ENCODE assay signal across 1 cellular context in genomic region chr1:246930830-246931548, GRCh38.
TF ChIP-seq lines count a peak whose summit lies in the region.

No MANE protein-coding gene starts in this region.

TF ChIP-seq in HepG2, 621 proteins besides CTCF, POLR2A, EP300 and RAD21 (continued from another document and continues in another):
- TF ChIP-seq STAT6 (CRISPR knock-in tag; IDR thresholded peaks at IDR 0.05; ENCODE audit: borderline replicate concordance) (no peak), TBX2 (CRISPR knock-in tag; IDR thresholded peaks at IDR 0.05; ENCODE audit: borderline replicate concordance) (no peak), RXRB (CRISPR knock-in tag; IDR thresholded peaks at IDR 0.05; ENCODE audit: borderline replicate concordance) (no peak), JDP2 (CRISPR knock-in tag; IDR thresholded peaks at IDR 0.05; ENCODE audit: borderline replicate concordance) (no peak), EZH2 (conservative IDR thresholded peaks at IDR 0.05; ENCODE audit: low read depth, low read length) (no peak), NFRKB (IDR thresholded peaks at IDR 0.05) (no peak), HOXA7 (CRISPR knock-in tag; IDR thresholded peaks at IDR 0.05) (no peak), RNF2 (conservative IDR thresholded peaks at IDR 0.05; ENCODE audit: low read depth) (peak; percentile 46; the same call in 1 of the 2 replicates), PBX2 (CRISPR knock-in tag; IDR thresholded peaks at IDR 0.05) (no peak), ZC3H13 (CRISPR knock-in tag; IDR thresholded peaks at IDR 0.05) (0 out of 2 replicates have a peak, but pooled peaks have one; percentile 1), MZF1 (CRISPR knock-in tag; IDR thresholded peaks at IDR 0.05; ENCODE audit: borderline replicate concordance) (no peak), EEA1 (CRISPR knock-in tag; IDR thresholded peaks at IDR 0.05; ENCODE audit: borderline replicate concordance) (no peak), ZKSCAN8 (CRISPR knock-in tag; IDR thresholded peaks at IDR 0.05; ENCODE audit: borderline replicate concordance) (no peak), CEBPZ (IDR thresholded peaks at IDR 0.05; ENCODE audit: low read length) (no peak), ZNF589 (CRISPR knock-in tag; conservative IDR thresholded peaks at IDR 0.05) (no peak; the same call in 1 of the 2 replicates), ZFY (CRISPR knock-in tag; IDR thresholded peaks at IDR 0.05) (peak; percentile 83), JUNB (CRISPR knock-in tag; IDR thresholded peaks at IDR 0.05; ENCODE audit: borderline replicate concordance) (no peak), NPAS2 (CRISPR knock-in tag; IDR thresholded peaks at IDR 0.05; ENCODE audit: borderline replicate concordance) (no peak), JARID2 (CRISPR knock-in tag; IDR thresholded peaks at IDR 0.05; ENCODE audit: insufficient replicate concordance) (no peak), ZNF232 (CRISPR knock-in tag; IDR thresholded peaks at IDR 0.05; ENCODE audit: borderline replicate concordance) (no peak), ZNF317 (CRISPR knock-in tag; IDR thresholded peaks at IDR 0.05) (no peak), ZNF512 (CRISPR knock-in tag; IDR thresholded peaks at IDR 0.05) (no peak), BCL6 (CRISPR knock-in tag; IDR thresholded peaks at IDR 0.05) (peak; percentile 19; the same call in 1 of the 2 replicates), SMAD1 (CRISPR knock-in tag; IDR thresholded peaks at IDR 0.05; ENCODE audit: borderline replicate concordance, low read depth) (no peak), ZBTB44 (CRISPR knock-in tag; IDR thresholded peaks at IDR 0.05) (no peak), SALL1 (CRISPR knock-in tag; IDR thresholded peaks at IDR 0.05) (no peak), ZNF20 (CRISPR knock-in tag; IDR thresholded peaks at IDR 0.05) (no peak), NBN (conservative IDR thresholded peaks at IDR 0.05) (no peak), FOXM1 (CRISPR knock-in tag; IDR thresholded peaks at IDR 0.05) (no peak), SP4 (CRISPR knock-in tag; IDR thresholded peaks at IDR 0.05) (no peak), MTF1 (CRISPR knock-in tag; IDR thresholded peaks at IDR 0.05) (no peak), ZNF274 (CRISPR knock-in tag; IDR thresholded peaks at IDR 0.05) (no peak; the same call in 1 of the 2 replicates), SNAPC5 (CRISPR knock-in tag; IDR thresholded peaks at IDR 0.05; ENCODE audit: borderline replicate concordance) (no peak), ZFP41 (CRISPR knock-in tag; IDR thresholded peaks at IDR 0.05; ENCODE audit: borderline replicate concordance) (no peak), ZNF432 (CRISPR knock-in tag; IDR thresholded peaks at IDR 0.05; ENCODE audit: borderline replicate concordance) (no peak), KLF16 (CRISPR knock-in tag; IDR thresholded peaks at IDR 0.05) (no peak), ZSCAN31 (CRISPR knock-in tag; IDR thresholded peaks at IDR 0.05; ENCODE audit: low read depth) (no peak), MIXL1 (CRISPR knock-in tag; IDR thresholded peaks at IDR 0.05) (no peak), ARID4A (CRISPR knock-in tag; IDR thresholded peaks at IDR 0.05; ENCODE audit: borderline replicate concordance) (no peak), ZNF234 (CRISPR knock-in tag; conservative IDR thresholded peaks at IDR 0.05) (no peak), E2F5 (CRISPR knock-in tag; conservative IDR thresholded peaks at IDR 0.05) (peak; percentile 64; the same call in 1 of the 2 replicates), ZNF574 (CRISPR knock-in tag; IDR thresholded peaks at IDR 0.05) (no peak; the same call in 1 of the 2 replicates), ETV6 (CRISPR knock-in tag; conservative IDR thresholded peaks at IDR 0.05) (no peak), ZNF382 (CRISPR knock-in tag; IDR thresholded peaks at IDR 0.05; ENCODE audit: borderline replicate concordance) (no peak), ZNF672 (CRISPR knock-in tag; IDR thresholded peaks at IDR 0.05) (no peak), POGZ (CRISPR knock-in tag; IDR thresholded peaks at IDR 0.05) (no peak)
